ENCODE assay signal across 10 cellular contexts in genomic region chr3:30770387-30770786, GRCh38.
DNase-seq lines count a peak whose midpoint lies in the region; ATAC-seq and TF ChIP-seq lines count a peak whose summit lies in the region.
"Had no signal": no experiment of that assay in that cellular context is flagged by ENCODE, and none has a peak within 500 bp of the region (broad histone marks: within the 10 kb centered on the region; RNA-seq: fewer than 3 reads in every experiment).

No MANE protein-coding gene starts in this region.

- H2BK12ac ChIP-seq in neuronal stem cell (ENCODE audit: low read length) = no peak overlapping the region

- no TSS peak for BruUV-seq in Panc1 (replicated peaks; lab: Mats Ljungman, UMichigan)

- TF ChIP-seq CTCF in Panc1 (IDR thresholded peaks at IDR 0.05) (no peak), esophagus muscularis mucosa (IDR thresholded peaks at IDR 0.05) (no peak)

- H3K4me2 ChIP-seq in neuronal stem cell (ENCODE audit: insufficient read depth, low read length, poor library complexity, severe bottlenecking) = no peak overlapping the region

- no peak overlapping the region for H3K9ac ChIP-seq in neuronal stem cell (ENCODE audit: low read depth, low read length, poor library complexity)

- intact Hi-C loops in Panc1 (cut with micrococcal nuclease; ENCODE audit: unreplicated experiment) = no loop called here
- intact Hi-C loops in esophagus muscularis mucosa (cut with DNase I) = loop anchor here (5.0 kb wide), 1 partner anchor 162 kb away; no protein-coding TSS in a partner anchor

- H3K27me3 ChIP-seq in Panc1 (ENCODE audit: control insufficient read depth, insufficient read depth, low read length) = no peaks in the 10 kb centered on the region
- no peaks in the 10 kb centered on the region for H3K27me3 ChIP-seq in neuronal stem cell (ENCODE audit: control insufficient read depth in 3 of 3, insufficient read depth in 3 of 3, low read depth in 1 of 3, low read length in 3 of 3)
- no peaks in the 10 kb centered on the region for H3K27me3 ChIP-seq in esophagus muscularis mucosa

- no peak overlapping the region for H2BK15ac ChIP-seq in neuronal stem cell (ENCODE audit: low read length)

- no peak overlapping the region for H4K91ac ChIP-seq in neuronal stem cell (ENCODE audit: low read depth, low read length, poor library complexity)

- peak overlapping the region; percentile 9 for H2AFZ ChIP-seq in neuronal stem cell (ENCODE audit: low read length)

- in situ Hi-C loops in Panc1 (cut with HindIII; ENCODE audit: low pct_unique_long_range_greater_than_20kb, low sequenced_read_pairs) = no loop called here

- TF ChIP-seq EP300 in esophagus muscularis mucosa (IDR thresholded peaks at IDR 0.05) = no peak

- H3K4me1 ChIP-seq in Panc1 (ENCODE audit: control insufficient read depth, insufficient read depth, low read length) = no peaks in the 10 kb centered on the region
- H3K4me1 ChIP-seq in neuronal stem cell (ENCODE audit: control insufficient read depth in 2 of 2, insufficient read depth in 1 of 2, low read depth in 1 of 2, low read length in 2 of 2) = peaks cover 0 to 6% of the 10 kb centered on the region in 2 donors
- H3K4me1 ChIP-seq in esophagus muscularis mucosa = peaks cover 0 to 18% (median 15%) of the 10 kb centered on the region in 4 donors

- H2BK5ac ChIP-seq in neuronal stem cell (ENCODE audit: low read length) = no peak overlapping the region

- H3K27ac ChIP-seq in Panc1 (ENCODE audit: low read length) (no peak overlapping the region), neuronal stem cell (replicated peaks; ENCODE audit: low read length) (no peak overlapping the region), esophagus muscularis mucosa (replicated peaks in 1 of 4) (no peak overlapping the region)

- no peak overlapping the region for H3K4ac ChIP-seq in neuronal stem cell (ENCODE audit: low read length)

- no CpG with 5 or more reads among the region's 3 CpGs for WGBS in neuronal stem cell (ENCODE audit: extremely low coverage in 2 of 2, insufficient read length in 2 of 2, insufficient replicate concordance in 1 of 2), 2 donors
- 71% methylated on average over 3 of the region's 3 CpGs for WGBS in esophagus muscularis mucosa

- CTCF ChIA-PET in Panc1 (lab: Charles Lee) = no interaction called here

- no peak overlapping the region for H3K18ac ChIP-seq in neuronal stem cell (ENCODE audit: low read length)

- no peaks in the 10 kb centered on the region for H3K79me1 ChIP-seq in neuronal stem cell (ENCODE audit: low read depth, low read length)

- H3K4me3 ChIP-seq in Panc1 (ENCODE audit: low read depth in 2 of 2, low read length in 2 of 2) (no peak overlapping the region), neuronal stem cell (ENCODE audit: low read length in 2 of 2) (no peak overlapping the region), esophagus muscularis mucosa (no peak overlapping the region)

- H3K36me3 ChIP-seq in Panc1 (ENCODE audit: control insufficient read depth, insufficient read depth, low read length) = no peaks in the 10 kb centered on the region
- no peaks in the 10 kb centered on the region for H3K36me3 ChIP-seq in neuronal stem cell (replicated peaks in 1 of 2; ENCODE audit: control insufficient read depth in 2 of 2, insufficient read depth in 2 of 2, low read length in 2 of 2)
- no peaks in the 10 kb centered on the region for H3K36me3 ChIP-seq in esophagus muscularis mucosa

- H3K14ac ChIP-seq in neuronal stem cell (ENCODE audit: low read length) = no peak overlapping the region

- POLR2A ChIA-PET in Panc1 (lab: Charles Lee) = no interaction called here

- H3K9me3 ChIP-seq in Panc1 (ENCODE audit: control insufficient read depth, insufficient read depth, low read depth, low read length) = no peaks in the 10 kb centered on the region
- H3K9me3 ChIP-seq in neuronal stem cell (replicated peaks in 1 of 2; ENCODE audit: control insufficient read depth in 2 of 2, insufficient read depth in 1 of 2, low read depth in 1 of 2, low read length in 2 of 2) = no peaks in the 10 kb centered on the region
- no peaks in the 10 kb centered on the region for H3K9me3 ChIP-seq in esophagus muscularis mucosa

- H3K23ac ChIP-seq in neuronal stem cell (ENCODE audit: low read depth, low read length, poor library complexity) = no peak overlapping the region

- H4K8ac ChIP-seq in neuronal stem cell (ENCODE audit: low read depth, low read length) = no peak overlapping the region

- H2AK5ac ChIP-seq in neuronal stem cell (ENCODE audit: low read depth, low read length) = no peak overlapping the region

- no peak for TF ChIP-seq POLR2A in esophagus muscularis mucosa (IDR thresholded peaks at IDR 0.05; ENCODE audit: low read depth)

- DNase-seq in Ammon's horn (ENCODE audit: low spot score) (peak; percentile 19), Panc1 (ENCODE audit: low read depth, low spot score) (no peak), fibroblast of peridontal ligament (ENCODE audit: extremely low read depth) (peak; percentile 87), neuronal stem cell (ENCODE audit: low spot score) (no peak), NCI-H2196 (lab: John Stamatoyannopoulos, UW; ENCODE audit: unreplicated experiment) (no peak), esophagus muscularis mucosa (ENCODE audit: extremely low spot score) (no peak)
- no peak for DNase-seq in activated effector memory CD4-positive, alpha-beta T cell treated with anti-CD3 and anti-CD28 coated beads, Interleukin-2, amount 50 U/mL, for 16 hours
- DNase-seq: activated CD4-positive, alpha-beta T cell treated with anti-CD3 and anti-CD28 coated beads, Interleukin-2, amount 10 ng/mL, durations not matched to agents 24 days and 14 days; NCI-H524 had no signal

- no peak overlapping the region for H2BK120ac ChIP-seq in neuronal stem cell (ENCODE audit: low read depth, low read length)

- ATAC-seq in Panc1 = peak; percentile 88
- no peak for ATAC-seq in HG03354 (IDR thresholded peaks at IDR 0.05; ENCODE audit: poor library complexity, severe bottlenecking, unreplicated experiment)

Comparison
In these comparisons a context has a peak if more than half of its experiments do, and no peak if none do; other contexts are left out.
1. DNase-seq: peak in Ammon's horn (single experiment) and fibroblast of peridontal ligament (single experiment); none in Panc1 (single experiment), neuronal stem cell (single experiment), activated effector memory CD4-positive, alpha-beta T cell treated with anti-CD3 and anti-CD28 coated beads, Interleukin-2, amount 50 U/mL, for 16 hours (single experiment), NCI-H2196 (single experiment) and esophagus muscularis mucosa (single experiment).